8 cellular contexts compared by ENCODE assay signal in genomic region chr4:2962614-2963184, GRCh38. TPM values are rescaled to one million over a fixed set of nuclear protein-coding genes. Genes with fewer than 3 reads are reported as not detected.
DNase-seq lines count a peak whose midpoint lies in the region; ATAC-seq and TF ChIP-seq lines count a peak whose summit lies in the region.

No MANE protein-coding gene starts in this region.

- peak overlapping the region; percentile 95 for H3K27ac Mint-ChIP-seq in activated CD8-positive, alpha-beta T cell treated with anti-CD3 and anti-CD28 coated beads, Interleukin-2, amount 10 ng/mL, durations not matched to agents 7 days and 5 days
- H3K27ac Mint-ChIP-seq in glutamatergic neuron (ENCODE audit: unreplicated experiment): peak overlapping the region; percentile 46
- H3K27ac Mint-ChIP-seq in osteocyte (ENCODE audit: unreplicated experiment): peak overlapping the region; percentile 92

- peaks cover 23% of the 10 kb centered on the region for H3K36me3 Mint-ChIP-seq in activated CD8-positive, alpha-beta T cell treated with anti-CD3 and anti-CD28 coated beads, Interleukin-2, amount 10 ng/mL, durations not matched to agents 7 days and 5 days (ENCODE audit: low read depth)
- H3K36me3 Mint-ChIP-seq in glutamatergic neuron (ENCODE audit: unreplicated experiment): no peaks in the 10 kb centered on the region
- H3K36me3 Mint-ChIP-seq in osteocyte (ENCODE audit: unreplicated experiment): peaks cover 7% of the 10 kb centered on the region

- ATAC-seq in GM21737 (IDR thresholded peaks at IDR 0.05; ENCODE audit: unreplicated experiment): peak; percentile 31
- ATAC-seq in activated CD8-positive, alpha-beta T cell treated with anti-CD3 and anti-CD28 coated beads, Interleukin-2, amount 10 ng/mL, durations not matched to agents 7 days and 5 days: peak; percentile 29

- TF ChIP-seq CTCF in glutamatergic neuron (IDR thresholded peaks at IDR 0.05; ENCODE audit: partially characterized antibody, unreplicated experiment) (no peak), osteocyte (IDR thresholded peaks at IDR 0.05) (no peak)

- H3K4me3 Mint-ChIP-seq in activated CD8-positive, alpha-beta T cell treated with anti-CD3 and anti-CD28 coated beads, Interleukin-2, amount 10 ng/mL, durations not matched to agents 7 days and 5 days: peak overlapping the region; percentile 74
- H3K4me3 Mint-ChIP-seq in glutamatergic neuron (ENCODE audit: unreplicated experiment): peak overlapping the region; percentile 93
- H3K4me3 Mint-ChIP-seq in osteocyte (ENCODE audit: unreplicated experiment): peak overlapping the region; percentile 91

- POLR2A ChIA-PET in activated CD8-positive, alpha-beta T cell treated with anti-CD3 and anti-CD28 coated beads, Interleukin-2, amount 10 ng/mL, durations not matched to agents 7 days and 5 days (lab: Charles Lee): interaction anchor here (0.5 to 3.0 kb wide), 7 partner anchors 11 to 392 kb away, joined by 3 to 18 read pairs (median 4); partner anchors contain the start of genes HTT and HTT-AS

- H3K4me1 Mint-ChIP-seq in activated CD8-positive, alpha-beta T cell treated with anti-CD3 and anti-CD28 coated beads, Interleukin-2, amount 10 ng/mL, durations not matched to agents 7 days and 5 days (ENCODE audit: low read depth): peaks cover 44% of the 10 kb centered on the region
- H3K4me1 Mint-ChIP-seq in glutamatergic neuron (ENCODE audit: low read depth, unreplicated experiment) (peaks cover 24% of the 10 kb centered on the region), osteocyte (ENCODE audit: unreplicated experiment) (peaks cover 36% of the 10 kb centered on the region)

- H3K9me3 Mint-ChIP-seq in activated CD8-positive, alpha-beta T cell treated with anti-CD3 and anti-CD28 coated beads, Interleukin-2, amount 10 ng/mL, durations not matched to agents 7 days and 5 days (ENCODE audit: insufficient read depth): no peaks in the 10 kb centered on the region
- H3K9me3 Mint-ChIP-seq in glutamatergic neuron (ENCODE audit: unreplicated experiment) (peaks cover 12% of the 10 kb centered on the region), osteocyte (ENCODE audit: unreplicated experiment) (no peaks in the 10 kb centered on the region)

- no peaks in the 10 kb centered on the region for H3K27me3 Mint-ChIP-seq in activated CD8-positive, alpha-beta T cell treated with anti-CD3 and anti-CD28 coated beads, Interleukin-2, amount 10 ng/mL, durations not matched to agents 7 days and 5 days (ENCODE audit: low read depth)
- peaks cover 8% of the 10 kb centered on the region for H3K27me3 Mint-ChIP-seq in glutamatergic neuron (ENCODE audit: unreplicated experiment)
- no peaks in the 10 kb centered on the region for H3K27me3 Mint-ChIP-seq in osteocyte (ENCODE audit: unreplicated experiment)

- CTCF ChIA-PET in activated CD8-positive, alpha-beta T cell treated with anti-CD3 and anti-CD28 coated beads, Interleukin-2, amount 10 ng/mL, durations not matched to agents 7 days and 5 days (lab: Charles Lee): interaction anchor here (0.9 to 4.6 kb wide), 9 partner anchors 9 to 200 kb away, joined by 3 to 41 read pairs (median 6); no protein-coding TSS in a partner anchor

- DNase-seq in NK-92 treated with Interleukin-12 subunit alpha and Interleukin-12 subunit beta, amount 100 ng/mL, for 24 hours (lab: John Stamatoyannopoulos, UW): peak; percentile 54
- DNase-seq in NK-92 (lab: John Stamatoyannopoulos, UW; ENCODE audit: unreplicated experiment) (no peak), LHCN-M2 (ENCODE audit: low read depth) (peak; percentile 61), glutamatergic neuron (peak; percentile 61), osteocyte (ENCODE audit: extremely low spot score, unreplicated experiment) (no peak), cerebellum (ENCODE audit: low spot score) (no peak)
- DNase-seq in activated CD8-positive, alpha-beta T cell treated with anti-CD3 and anti-CD28 coated beads, Interleukin-2, amount 10 ng/mL, durations not matched to agents 7 days and 5 days: no peak

RNA-seq across cellular contexts. Expression of gene NOP14, which starts 0.5 kb away (rescaled TPM):
- total RNA-seq in LHCN-M2 (2014; rRNA removed): 23.3 and 33.1 TPM in 2 replicates
- 24.8 TPM for polyA plus RNA-seq in LHCN-M2 (2012)
- 10 to 100 TPM; 47.6 to 52.3 TPM for total RNA-seq in activated CD8-positive, alpha-beta T cell treated with anti-CD3 and anti-CD28 coated beads, Interleukin-2, amount 10 ng/mL, durations not matched to agents 7 days and 5 days
- total RNA-seq in glutamatergic neuron (ENCODE audit: unreplicated experiment): 17.2 TPM
- total RNA-seq in osteocyte: 29.3 and 29.6 TPM in 2 replicates
- 7.1 TPM for total RNA-seq in cerebellum

RNA-seq across cellular contexts. Expression of gene GRK4, which starts 0.7 kb away (rescaled TPM):
- total RNA-seq in LHCN-M2 (2014; rRNA removed): 4.7 and 6.7 TPM in 2 replicates
- 4.6 TPM for polyA plus RNA-seq in LHCN-M2 (2012)
- 1 to 10 TPM; 2.2 to 2.6 TPM for total RNA-seq in activated CD8-positive, alpha-beta T cell treated with anti-CD3 and anti-CD28 coated beads, Interleukin-2, amount 10 ng/mL, durations not matched to agents 7 days and 5 days
- total RNA-seq in glutamatergic neuron (ENCODE audit: unreplicated experiment): 34.5 TPM
- 10.5 and 11.7 TPM in 2 replicates for total RNA-seq in osteocyte
- 26.5 TPM for total RNA-seq in cerebellum

Comparison
In these comparisons a context has a peak if more than half of its experiments do, and no peak if none do; other contexts are left out.
1. DNase-seq: peak in NK-92 treated with Interleukin-12 subunit alpha and Interleukin-12 subunit beta, amount 100 ng/mL, for 24 hours (single experiment), LHCN-M2 (single experiment) and glutamatergic neuron (single experiment); none in NK-92 (single experiment), activated CD8-positive, alpha-beta T cell treated with anti-CD3 and anti-CD28 coated beads, Interleukin-2, amount 10 ng/mL, durations not matched to agents 7 days and 5 days (single experiment), osteocyte (single experiment) and cerebellum (single experiment).
2. Peak in every context shown above with its lines, with median percentiles within 50 percentile points of each other: H3K27ac Mint-ChIP-seq and H3K4me3 Mint-ChIP-seq.